In the genomic region with DNA sequence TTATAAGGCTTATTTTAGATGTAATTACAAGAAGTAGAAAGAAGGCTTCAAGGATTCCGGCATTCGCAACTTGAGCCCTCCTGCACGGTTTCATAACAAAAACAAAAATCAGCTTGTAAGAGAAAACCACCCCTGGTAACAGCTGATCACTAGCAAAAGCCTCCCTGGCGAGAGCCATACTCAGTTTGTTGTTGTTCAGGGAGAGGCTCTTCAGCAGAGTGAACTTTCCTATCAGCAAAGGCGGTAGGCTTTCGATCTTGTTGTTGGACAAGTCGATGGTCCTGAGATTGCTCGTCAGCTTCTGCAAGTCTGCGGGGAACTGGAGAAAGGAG, we compare ENCODE assay signal across 8 cellular contexts. TPM values are rescaled to one million over a fixed set of nuclear protein-coding genes. Genes with fewer than 3 reads are reported as not detected.
A peak's percentile ranks its signal among the peaks of the same experiment; 100 is the strongest.
DNase-seq lines count a peak whose midpoint lies in the region; ATAC-seq and TF ChIP-seq lines count a peak whose summit lies in the region.

No MANE protein-coding gene starts in this region.

- intact Hi-C loops in spleen (cut with DNase I; ENCODE audit: low total_unique reads), result loop anchor here (5.0 kb wide), 1 partner anchor 99 kb away; no protein-coding TSS in a partner anchor

- peaks cover 1% of the 10 kb centered on the region for H3K36me3 ChIP-seq in GM06990 (ENCODE audit: control insufficient read depth, insufficient read depth, low read length)
- H3K36me3 ChIP-seq in spleen, result peaks cover 0 to 43% (median 18%) of the 10 kb centered on the region in 6 donors

- H3K4me3 ChIP-seq in GM06990 (replicated peaks; ENCODE audit: low read depth, low read length) (peak overlapping the region; percentile 95), iPS-11a (ENCODE audit: low read depth, low read length) (peak overlapping the region; percentile 97), spleen (peak overlapping the region; percentile 75 to 99 (median 86))

- no peak for TF ChIP-seq POLR2A in spleen (IDR thresholded peaks at IDR 0.05)

- no peaks in the 10 kb centered on the region for H3K9me3 ChIP-seq in spleen

- H3K27ac ChIP-seq in spleen, result peak overlapping the region; percentile 90 to 99 (median 94)

- TF ChIP-seq CTCF in GM06990 (IDR thresholded peaks at IDR 0.05; ENCODE audit: insufficient read depth, low read length, poor library complexity, severe bottlenecking), result no peak
- no peak for TF ChIP-seq CTCF in spleen (IDR thresholded peaks at IDR 0.05 in 8 of 11, conservative IDR thresholded peaks at IDR 0.05 in 3 of 11)

- WGBS in spleen, 5 donors, result 4 to 10% (median 7%) methylated on average over 9 of the region's 9 CpGs

- H3K4me1 ChIP-seq in spleen, result peaks cover 10 to 81% (median 49%) of the 10 kb centered on the region in 6 donors

- DNase-seq in GM06990 (ENCODE audit: extremely low read depth, insufficient read length), result no peak
- DNase-seq in amniotic epithelial cell (ENCODE audit: low read depth), result peak; percentile 54
- DNase-seq in spleen, result no peak
- no peak for DNase-seq in DMS114 treated with DMSO at 0.1 percent for 48 hours (lab: John Stamatoyannopoulos, UW; ENCODE audit: unreplicated experiment)

- ATAC-seq in HG03354 (IDR thresholded peaks at IDR 0.05; ENCODE audit: poor library complexity, severe bottlenecking, unreplicated experiment) (peak; percentile 14), GM19023 (IDR thresholded peaks at IDR 0.05; ENCODE audit: unreplicated experiment) (no peak), GM18519 (IDR thresholded peaks at IDR 0.05; ENCODE audit: low FRiP score, unreplicated experiment) (no peak)

- no peaks in the 10 kb centered on the region for H3K27me3 ChIP-seq in GM06990 (replicated peaks; ENCODE audit: control insufficient read depth, insufficient read depth, low read length)
- no peaks in the 10 kb centered on the region for H3K27me3 ChIP-seq in spleen (replicated peaks in 1 of 7)

RNA-seq across cellular contexts. Expression of gene LRRC57, which starts 0.7 kb away (rescaled TPM):
- total RNA-seq in spleen, result 10 to 100 TPM; 11.5 to 21.4 (median 17.9) TPM
- polyA plus RNA-seq in spleen, result 1 to 10 TPM; 3.9 to 7.8 (median 5.9) TPM

RNA-seq across cellular contexts. Expression of gene HAUS2, which starts 0.7 kb away (rescaled TPM):
- 10 to 100 TPM; 15.3 to 33.7 (median 19.9) TPM for total RNA-seq in spleen
- 10 to 100 TPM in 1 of 3 donors, 1 to 10 TPM in 2; 6.7 to 13.7 (median 8.7) TPM for polyA plus RNA-seq in spleen

RNA-seq across cellular contexts. Expression of gene STARD9, which starts 27.5 kb away (rescaled TPM):
- total RNA-seq in spleen, result 10 to 100 TPM; 14.2 to 30.8 (median 23.6) TPM
- polyA plus RNA-seq in spleen, result 1 to 10 TPM in 2 of 3 donors, under 1 TPM in 1; 0.97 to 4.4 (median 2.8) TPM

RNA-seq across cellular contexts. Expression of gene SNAP23, which starts 52.5 kb away (rescaled TPM):
- total RNA-seq in spleen, result 100 to 1,000 TPM in 6 of 7 donors, 10 to 100 TPM in 1; 98.8 to 151 (median 115) TPM
- 10 to 100 TPM; 60.8 to 79.9 (median 66.7) TPM for polyA plus RNA-seq in spleen

RNA-seq across cellular contexts. Expression of gene ZNF106, which starts 57.0 kb away (rescaled TPM):
- total RNA-seq in spleen, result 10 to 100 TPM; 62.5 to 93.3 (median 75.7) TPM
- polyA plus RNA-seq in spleen, result 1 to 10 TPM; 4.6 to 9.2 (median 5.3) TPM
